In the genomic region with DNA sequence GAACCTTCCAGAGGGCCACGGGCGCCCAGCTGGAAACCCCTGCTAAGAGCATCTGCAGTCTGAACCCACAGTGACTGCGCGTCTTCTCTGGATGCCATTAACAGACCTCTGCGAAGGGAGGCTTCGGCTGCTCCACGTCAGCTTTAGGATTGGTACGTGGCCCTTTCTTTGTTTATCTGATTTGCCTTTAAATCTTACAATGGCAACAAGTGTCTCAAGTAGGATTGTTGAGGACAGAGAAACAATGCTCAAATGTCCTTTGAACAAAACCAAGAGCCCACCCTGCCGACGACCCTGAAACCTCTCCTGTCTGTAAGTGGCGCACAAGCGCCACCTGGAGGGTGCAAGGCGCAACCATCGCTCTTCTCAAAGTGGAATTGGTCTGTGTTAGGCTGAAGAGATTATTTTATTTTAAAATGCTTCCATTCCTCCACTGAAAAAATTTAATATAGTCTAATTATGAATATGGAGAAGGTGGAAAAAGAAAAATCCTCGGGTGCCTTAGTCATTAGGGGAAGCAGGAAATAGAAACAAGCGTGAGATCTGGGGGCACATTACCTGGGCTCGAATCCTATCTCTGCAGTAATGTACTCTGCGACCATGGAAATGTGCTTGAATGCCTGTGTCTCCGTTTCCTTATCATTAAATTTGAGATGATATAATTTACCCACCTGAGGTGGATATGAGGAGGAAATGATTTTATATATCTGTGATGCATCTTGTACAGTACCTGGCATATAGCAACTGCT, we compare ENCODE assay signal across 8 cellular contexts.
DNase-seq lines count a peak whose midpoint lies in the region; ATAC-seq, FAIRE-seq and TF ChIP-seq lines count a peak whose summit lies in the region.

No MANE protein-coding gene starts in this region.

- H3K27me3 Mint-ChIP-seq in MCF 10A (ENCODE audit: insufficient read depth, unreplicated experiment) = no peaks in the 10 kb centered on the region

- ATAC-seq in HG03520 (IDR thresholded peaks at IDR 0.05; ENCODE audit: unreplicated experiment) (peak; percentile 66), GM18861 (IDR thresholded peaks at IDR 0.05; ENCODE audit: unreplicated experiment) (no peak)

- H3K27ac Mint-ChIP-seq in MCF 10A (ENCODE audit: low read depth, unreplicated experiment) = no peak overlapping the region

- no peak overlapping the region for H3K4me3 Mint-ChIP-seq in MCF 10A (ENCODE audit: unreplicated experiment)

- H3K36me3 ChIP-seq in kidney (ENCODE audit: control insufficient read depth in 1 of 2, insufficient read depth in 2 of 2, low read length in 2 of 2) = no peaks in the 10 kb centered on the region

- peak overlapping the region; percentile 45 to 51 for H3K4me3 ChIP-seq in kidney (ENCODE audit: low read length in 2 of 2)

- H3K27ac ChIP-seq in kidney (ENCODE audit: low read depth in 2 of 2, low read length in 2 of 2) = no peak overlapping the region

- CTCF ChIA-PET in MCF 10A (lab: Yijun Ruan, JAX) = interaction anchor here (0.6 to 3.2 kb wide), 22 partner anchors 10 to 1493 kb away, joined by 3 to 26 read pairs (median 4); no protein-coding TSS in a partner anchor

- H3K9me3 ChIP-seq in kidney (ENCODE audit: control insufficient read depth in 1 of 2, low read length in 2 of 2) = no peaks in the 10 kb centered on the region

- H3K9ac ChIP-seq in kidney (ENCODE audit: low read length in 2 of 2) = no peak overlapping the region

- POLR2A ChIA-PET in MCF 10A (lab: Yijun Ruan, JAX) = no interaction called here

- H3K9me3 Mint-ChIP-seq in MCF 10A (ENCODE audit: unreplicated experiment) = no peaks in the 10 kb centered on the region

- no peak for FAIRE-seq in kidney (lab: Jason Lieb, UNC)

- intact Hi-C loops in MCF 10A (cut with micrococcal nuclease) (loop anchor here (1.0 kb wide), 1 partner anchor 130 kb away; no protein-coding TSS in a partner anchor), kidney (cut with DNase I) (loop anchor here (5.0 kb wide), 1 partner anchor 133 kb away; no protein-coding TSS in a partner anchor)

- H3K4me1 ChIP-seq in kidney (ENCODE audit: control insufficient read depth in 1 of 2, insufficient read depth in 1 of 2, low read depth in 1 of 2, low read length in 2 of 2) = peaks cover 0 to 3% of the 10 kb centered on the region in 2 donors

- TF ChIP-seq CTCF in MCF 10A (IDR thresholded peaks at IDR 0.05; ENCODE audit: unreplicated experiment) (peak; percentile 92), kidney (IDR thresholded peaks at IDR 0.05; ENCODE audit: borderline replicate concordance, extremely low read depth, insufficient read depth) (peak; percentile 70)

- no TSS peak for BruUV-seq in MCF 10A (replicated peaks; lab: Mats Ljungman, UMichigan)

- DNase-seq in activated gamma-delta T cell treated with Interleukin-2 at 50 U/mL for 16 hours (peak; percentile 27), activated gamma-delta T cell (lab: John Stamatoyannopoulos, UW) (no peak), RPMI8226 (peak; percentile 14), MCF 10A (ENCODE audit: unreplicated experiment) (peak; percentile 28), kidney (no peak)
- peak; percentile 23 for DNase-seq in stimulated activated CD4-positive, alpha-beta T cell treated with anti-CD3 and anti-CD28 coated beads, Interleukin-4, amount 100 ng/mL, for 1 hour

- no peaks in the 10 kb centered on the region for H3K4me1 Mint-ChIP-seq in MCF 10A (ENCODE audit: insufficient read depth, unreplicated experiment)

- H3K36me3 Mint-ChIP-seq in MCF 10A (ENCODE audit: insufficient read depth, unreplicated experiment) = no peaks in the 10 kb centered on the region

Comparison
In these comparisons a context has a peak if more than half of its experiments do, and no peak if none do; other contexts are left out.
1. DNase-seq: peak in activated gamma-delta T cell treated with Interleukin-2 at 50 U/mL for 16 hours (single experiment), RPMI8226 (single experiment), MCF 10A (single experiment) and stimulated activated CD4-positive, alpha-beta T cell treated with anti-CD3 and anti-CD28 coated beads, Interleukin-4, amount 100 ng/mL, for 1 hour (single experiment); none in activated gamma-delta T cell (single experiment) and kidney (single experiment).